ENCODE assay signal across 1 cellular context in the genomic region with DNA sequence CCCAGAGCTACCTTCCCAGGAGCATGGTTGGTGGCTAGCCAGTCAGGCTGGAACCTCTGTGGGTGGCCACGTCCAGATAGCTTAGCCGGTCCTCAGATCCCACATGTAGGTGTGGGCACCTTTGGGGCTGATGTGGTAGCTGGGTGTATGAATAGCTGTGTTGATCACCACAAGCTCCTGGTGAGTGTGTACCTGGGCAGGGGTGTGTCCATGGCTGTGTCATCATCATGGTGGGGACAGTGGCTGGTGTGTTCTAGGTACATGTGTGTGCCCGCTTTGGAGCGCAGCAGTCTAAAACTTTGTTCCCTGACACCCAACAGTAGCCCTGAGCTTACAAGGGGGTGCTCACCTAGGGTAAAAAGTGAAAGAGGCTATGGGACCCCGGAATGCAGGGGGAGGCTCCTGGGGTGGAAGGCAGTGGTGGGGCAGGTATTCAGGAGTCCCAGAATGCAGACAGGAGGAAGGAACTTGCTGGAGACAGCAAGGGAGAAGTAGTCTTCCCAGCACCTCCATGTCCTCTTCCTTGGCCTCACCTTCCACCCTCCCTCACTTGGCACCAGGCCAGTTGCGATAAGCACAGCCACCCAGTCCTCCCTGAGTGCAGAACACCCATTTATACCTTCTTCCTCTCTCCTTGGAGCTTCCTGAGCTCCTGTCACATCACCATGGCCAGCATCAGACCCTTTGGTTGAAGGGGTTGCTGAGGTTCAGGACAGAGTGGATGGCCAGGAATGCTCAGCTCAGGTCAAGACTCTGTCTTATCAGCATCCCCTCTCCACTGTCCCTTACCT.
TF ChIP-seq lines count a peak whose summit lies in the region.

No MANE protein-coding gene starts in this region.

TF ChIP-seq in K562, 482 proteins besides CTCF, POLR2A, EP300 and RAD21 (continued from another document):
- TF ChIP-seq USF2 (CRISPR knock-in tag; IDR thresholded peaks at IDR 0.05) (no peak; the same call in 1 of the 2 replicates), HEY1 (CRISPR knock-in tag; IDR thresholded peaks at IDR 0.05; ENCODE audit: borderline replicate concordance) (no peak), MTA2 (IDR thresholded peaks at IDR 0.05; ENCODE audit: low read depth) (no peak), RBM15 (IDR thresholded peaks at IDR 0.05; ENCODE audit: insufficient read depth, low read length) (no peak), FOXJ2 (tag; IDR thresholded peaks at IDR 0.05) (no peak), SMAD1 (IDR thresholded peaks at IDR 0.05; ENCODE audit: low read depth, low read length, partially characterized antibody) (peak; percentile 82), CHD1 (IDR thresholded peaks at IDR 0.05; ENCODE audit: low read length) (no peak), ZNF347 (CRISPR knock-in tag; IDR thresholded peaks at IDR 0.05; ENCODE audit: low read depth) (no peak), NKRF (IDR thresholded peaks at IDR 0.05; ENCODE audit: borderline replicate concordance) (no peak), FOXJ3 (CRISPR knock-in tag; IDR thresholded peaks at IDR 0.05) (no peak), ZNF589 (CRISPR knock-in tag; IDR thresholded peaks at IDR 0.05; ENCODE audit: low read depth) (no peak), BRD9 (IDR thresholded peaks at IDR 0.05; ENCODE audit: low read depth, partially characterized antibody) (no peak), ILK (tag; IDR thresholded peaks at IDR 0.05; ENCODE audit: borderline replicate concordance, low read depth) (no peak), DPF2 (IDR thresholded peaks at IDR 0.05) (no peak), ADNP (tag; IDR thresholded peaks at IDR 0.05) (no peak), PKNOX1 (IDR thresholded peaks at IDR 0.05) (0 out of 2 replicates have a peak, but pooled peaks have one; percentile 10), RBM34 (IDR thresholded peaks at IDR 0.05; ENCODE audit: borderline replicate concordance, insufficient read depth, low read length) (no peak), CBX5 (IDR thresholded peaks at IDR 0.05; ENCODE audit: borderline replicate concordance, low read depth) (no peak), HDAC2 (IDR thresholded peaks at IDR 0.05) (0 out of 2 replicates have a peak, but pooled peaks have one; percentile 31), PHTF2 (CRISPR knock-in tag; IDR thresholded peaks at IDR 0.05) (no peak), CREBBP (IDR thresholded peaks at IDR 0.05; ENCODE audit: low read depth, low read length) (no peak), MEIS2 (IDR thresholded peaks at IDR 0.05; ENCODE audit: partially characterized antibody) (no peak), ETS2 (tag; IDR thresholded peaks at IDR 0.05; ENCODE audit: borderline replicate concordance, poor library complexity, severe bottlenecking) (no peak), MTA3 (IDR thresholded peaks at IDR 0.05; ENCODE audit: borderline replicate concordance) (no peak), HCFC1 (IDR thresholded peaks at IDR 0.05; ENCODE audit: low read depth, low read length) (no peak), TAF15 (IDR thresholded peaks at IDR 0.05; ENCODE audit: low read depth, low read length) (no peak), HOXB6 (CRISPR knock-in tag; IDR thresholded peaks at IDR 0.05; ENCODE audit: borderline replicate concordance) (no peak), PRPF4 (IDR thresholded peaks at IDR 0.05; ENCODE audit: insufficient read depth, low read depth, low read length, poor library complexity, severe bottlenecking) (no peak)
- TF ChIP-seq, protein P1, sequence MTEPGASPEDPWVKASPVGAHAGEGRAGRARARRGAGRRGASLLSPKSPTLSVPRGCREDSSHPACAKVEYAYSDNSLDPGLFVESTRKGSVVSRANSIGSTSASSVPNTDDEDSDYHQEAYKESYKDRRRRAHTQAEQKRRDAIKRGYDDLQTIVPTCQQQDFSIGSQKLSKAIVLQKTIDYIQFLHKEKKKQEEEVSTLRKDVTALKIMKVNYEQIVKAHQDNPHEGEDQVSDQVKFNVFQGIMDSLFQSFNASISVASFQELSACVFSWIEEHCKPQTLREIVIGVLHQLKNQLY (CRISPR knock-in tag; conservative IDR thresholded peaks at IDR 0.05), result no peak
